Comparison of ENCODE assay signal across 14 cellular contexts in the genomic region with DNA sequence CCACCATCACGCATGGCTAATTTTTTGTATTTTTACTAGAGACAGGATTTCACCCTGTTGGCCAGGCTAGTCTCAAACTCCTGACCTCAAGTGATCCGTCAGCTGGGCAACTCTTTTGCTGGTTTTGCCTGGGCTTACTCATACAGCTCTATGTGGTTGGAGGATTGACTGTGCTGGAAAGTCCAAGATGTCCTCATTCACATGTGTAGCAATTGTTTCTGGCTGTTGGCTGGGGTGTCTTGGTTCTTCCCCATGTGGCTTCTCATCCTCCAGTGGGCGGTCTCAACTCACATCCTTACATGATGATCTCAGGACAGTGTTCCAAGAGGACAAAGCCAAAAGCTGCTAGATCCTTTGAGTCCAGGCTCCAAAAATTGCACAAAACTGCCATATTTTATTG. TPM values are rescaled to one million over a fixed set of nuclear protein-coding genes. Genes with fewer than 3 reads are reported as not detected.
DNase-seq lines count a peak whose midpoint lies in the region; ATAC-seq and TF ChIP-seq lines count a peak whose summit lies in the region.
"Had no signal": no experiment of that assay in that cellular context is flagged by ENCODE, and none has a peak within 500 bp of the region (broad histone marks: within the 10 kb centered on the region; RNA-seq: fewer than 3 reads in every experiment).

No MANE protein-coding gene starts in this region.

- H3K36me3 Mint-ChIP-seq in activated T-cell treated with anti-CD3 and anti-CD28 coated beads, Interleukin-2, amount 50 U/mL, for 24 hours (ENCODE audit: low read depth): no peaks in the 10 kb centered on the region
- H3K36me3 Mint-ChIP-seq in stimulated activated memory B cell treated with anti-CD40 and anti-IgM and Interleukin-4, amounts not matched to agents 10 μg/mL and 1 μg/mL and 100 μg/mL, for 72 hours: peaks cover 34% of the 10 kb centered on the region
- H3K36me3 Mint-ChIP-seq: immature natural killer cell had no signal

- no peak for TF ChIP-seq CTCF in osteoblast (IDR thresholded peaks at IDR 0.05; ENCODE audit: extremely low read depth, low read depth, low read length)
- TF ChIP-seq CTCF in vagina (IDR thresholded peaks at IDR 0.05): no peak

- H3K27me3 Mint-ChIP-seq in activated T-cell treated with anti-CD3 and anti-CD28 coated beads, Interleukin-2, amount 50 U/mL, for 24 hours: peaks cover 4% of the 10 kb centered on the region
- no peaks in the 10 kb centered on the region for H3K27me3 Mint-ChIP-seq in stimulated activated memory B cell treated with anti-CD40 and anti-IgM and Interleukin-4, amounts not matched to agents 10 μg/mL and 1 μg/mL and 100 μg/mL, for 72 hours

- H3K79me2 ChIP-seq in osteoblast (ENCODE audit: insufficient read depth, low read length): no peaks in the 10 kb centered on the region

- ATAC-seq in HG02588 (IDR thresholded peaks at IDR 0.05; ENCODE audit: unreplicated experiment) (peak; percentile 94), HG03571 (IDR thresholded peaks at IDR 0.05; ENCODE audit: unreplicated experiment) (peak; percentile 75)
- ATAC-seq in stimulated activated memory B cell treated with anti-CD40 and anti-IgM and Interleukin-4, amounts not matched to agents 10 μg/mL and 1 μg/mL and 100 μg/mL, for 72 hours: peak; percentile 90
- ATAC-seq: pancreas had no signal

- no peaks in the 10 kb centered on the region for H3K9me3 Mint-ChIP-seq in activated T-cell treated with anti-CD3 and anti-CD28 coated beads, Interleukin-2, amount 50 U/mL, for 24 hours
- peaks cover 9% of the 10 kb centered on the region for H3K9me3 Mint-ChIP-seq in stimulated activated memory B cell treated with anti-CD40 and anti-IgM and Interleukin-4, amounts not matched to agents 10 μg/mL and 1 μg/mL and 100 μg/mL, for 72 hours
- H3K9me3 Mint-ChIP-seq: immature natural killer cell had no signal

- H3K4me1 Mint-ChIP-seq in activated T-cell treated with anti-CD3 and anti-CD28 coated beads, Interleukin-2, amount 50 U/mL, for 24 hours (ENCODE audit: low read depth): peaks cover 7% of the 10 kb centered on the region
- peaks cover 69% of the 10 kb centered on the region for H3K4me1 Mint-ChIP-seq in stimulated activated memory B cell treated with anti-CD40 and anti-IgM and Interleukin-4, amounts not matched to agents 10 μg/mL and 1 μg/mL and 100 μg/mL, for 72 hours
- H3K4me1 Mint-ChIP-seq: immature natural killer cell had no signal

- no peak for DNase-seq in activated T-cell treated with anti-CD3 and anti-CD28 coated beads, Interleukin-2, amount 50 U/mL, for 24 hours
- no peak for DNase-seq in activated T-cell treated with anti-CD3 and anti-CD28 coated beads for 4 hours
- no peak for DNase-seq in osteoblast (ENCODE audit: insufficient read length, low spot score, missing footprints)
- DNase-seq in amygdala (lab: John Stamatoyannopoulos, UW): no peak
- no peak for DNase-seq in vagina (ENCODE audit: extremely low spot score in 2 of 2)
- DNase-seq: effector memory CD4-positive, alpha-beta T cell; immature natural killer cell; MG63; NCI-H82; pancreas had no signal

- no peak overlapping the region for H3K27ac ChIP-seq in osteoblast (ENCODE audit: low read depth, low read length)
- H3K27ac ChIP-seq in vagina: no peak overlapping the region
- H3K27ac ChIP-seq: pancreas had no signal

- H3K4me3 ChIP-seq in osteoblast (ENCODE audit: insufficient read depth, low read length): no peak overlapping the region
- H3K4me3 ChIP-seq in vagina: no peak overlapping the region
- H3K4me3 ChIP-seq: MG63, pancreas had no signal

- no peak overlapping the region for H3K4me3 Mint-ChIP-seq in activated T-cell treated with anti-CD3 and anti-CD28 coated beads, Interleukin-2, amount 50 U/mL, for 24 hours
- H3K4me3 Mint-ChIP-seq in stimulated activated memory B cell treated with anti-CD40 and anti-IgM and Interleukin-4, amounts not matched to agents 10 μg/mL and 1 μg/mL and 100 μg/mL, for 72 hours: no peak overlapping the region
- H3K4me3 Mint-ChIP-seq: immature natural killer cell had no signal

- H4K20me1 ChIP-seq in osteoblast (ENCODE audit: insufficient read depth, low read length): no peaks in the 10 kb centered on the region

- no peak overlapping the region for H2AFZ ChIP-seq in osteoblast (ENCODE audit: low read length)

- TF ChIP-seq POLR2A in vagina (IDR thresholded peaks at IDR 0.05): no peak

- no peaks in the 10 kb centered on the region for H3K27me3 ChIP-seq in osteoblast (ENCODE audit: insufficient read depth, low read length)
- no peaks in the 10 kb centered on the region for H3K27me3 ChIP-seq in vagina
- H3K27me3 ChIP-seq: MG63, pancreas had no signal

- H3K4me2 ChIP-seq in osteoblast (ENCODE audit: insufficient read depth, low read length): no peak overlapping the region

- intact Hi-C loops in vagina (cut with DNase I): no loop called here

- H3K9me3 ChIP-seq in osteoblast (ENCODE audit: low read depth, low read length) (no peaks in the 10 kb centered on the region), vagina (no peaks in the 10 kb centered on the region)
- H3K9me3 ChIP-seq: pancreas had no signal

- H3K4me1 ChIP-seq in osteoblast (ENCODE audit: insufficient read depth, low read length) (no peaks in the 10 kb centered on the region), vagina (no peaks in the 10 kb centered on the region)
- H3K4me1 ChIP-seq: pancreas had no signal

- H3K36me3 ChIP-seq in osteoblast (ENCODE audit: insufficient read depth, low read length): no peaks in the 10 kb centered on the region
- no peaks in the 10 kb centered on the region for H3K36me3 ChIP-seq in vagina
- H3K36me3 ChIP-seq: MG63, pancreas had no signal

- H3K27ac Mint-ChIP-seq in activated T-cell treated with anti-CD3 and anti-CD28 coated beads, Interleukin-2, amount 50 U/mL, for 24 hours: peak overlapping the region; percentile 29
- peak overlapping the region; percentile 44 for H3K27ac Mint-ChIP-seq in stimulated activated memory B cell treated with anti-CD40 and anti-IgM and Interleukin-4, amounts not matched to agents 10 μg/mL and 1 μg/mL and 100 μg/mL, for 72 hours
- H3K27ac Mint-ChIP-seq: immature natural killer cell had no signal

RNA-seq across cellular contexts. Expression of a gene that starts 53.3 kb away (rescaled TPM):
- total RNA-seq in osteoblast (not detected in 2 replicates), vagina (not detected)
- total RNA-seq: pancreas; T-helper 2 cell treated with Interferon-gamma antibody and Interleukin-4, amounts not matched to agents 100 ng/mL and 5 ng/mL, for 36 hours had no signal
